21 cellular contexts compared by ENCODE assay signal in genomic region chr2:8198776-8199382, GRCh38.
"Had no signal": no experiment of that assay in that cellular context is flagged by ENCODE, and none has a peak within 500 bp of the region (broad histone marks: within the 10 kb centered on the region; RNA-seq: fewer than 3 reads in every experiment).

No MANE protein-coding gene starts in this region.

- H3K27me3 ChIP-seq: esophagus muscularis mucosa, ovary, uterus had no signal

- ATAC-seq: activated T-cell treated with anti-CD3 and anti-CD28 coated beads, Interleukin-2, amount 50 U/mL, for 72 hours had no signal

- H3K4me1 Mint-ChIP-seq: activated B cell treated with CpG ODN at 0.5 μM for 24 hours had no signal

- H3K4me1 ChIP-seq: uterus had no signal

- H3K36me3 ChIP-seq: esophagus muscularis mucosa, ovary, thoracic aorta, uterus had no signal

- H3K36me3 Mint-ChIP-seq: brain had no signal

- DNase-seq: activated B cell treated with CpG ODN at 0.5 μM for 24 hours; activated CD4-positive, alpha-beta T cell treated with anti-CD3 and anti-CD28 coated beads, Interleukin-2, amount 10 ng/mL, durations not matched to agents 24 days and 14 days; activated CD8-positive, alpha-beta memory T cell treated with anti-CD3 and anti-CD28 coated beads, Interleukin-2, amount 50 U/mL, for 48 hours; activated gamma-delta T cell treated with Interleukin-2 at 50 U/mL for 16 hours; activated T-cell treated with anti-CD3 and anti-CD28 coated beads, Interleukin-2, amount 50 U/mL, for 72 hours; amygdala; central memory CD4-positive, alpha-beta T cell; effector CD4-positive, alpha-beta T cell; hippocampal formation; kidney glomerular epithelial cell; mesenchymal stem cell; ovary; stimulated activated CD4-positive, alpha-beta T cell treated with anti-CD3 and anti-CD28 coated beads, Interleukin-12 subunit alpha, Interleukin-12 subunit beta, amount 100 ng/mL, for 4 hours; stimulated activated CD4-positive, alpha-beta T cell treated with anti-CD3 and anti-CD28 coated beads, Interleukin-2, amount 100 ng/mL, for 24 hours; uterus had no signal

- H3K4me3 Mint-ChIP-seq: activated B cell treated with CpG ODN at 0.5 μM for 24 hours; activated CD4-positive, alpha-beta T cell treated with anti-CD3 and anti-CD28 coated beads, Interleukin-2, amount 10 ng/mL, durations not matched to agents 24 days and 14 days; activated naive CD8-positive, alpha-beta T cell; activated T-cell treated with anti-CD3 and anti-CD28 coated beads, Interleukin-2, amount 50 U/mL, for 72 hours; brain; neural crest cell had no signal

- H3K27ac Mint-ChIP-seq: activated B cell treated with CpG ODN at 0.5 μM for 24 hours; activated CD4-positive, alpha-beta T cell treated with anti-CD3 and anti-CD28 coated beads, Interleukin-2, amount 10 ng/mL, durations not matched to agents 24 days and 14 days; activated naive CD8-positive, alpha-beta T cell; activated T-cell treated with anti-CD3 and anti-CD28 coated beads, Interleukin-2, amount 50 U/mL, for 72 hours had no signal

- H3K9me3 ChIP-seq: esophagus muscularis mucosa, ovary, thoracic aorta, uterus had no signal

- H3K4me3 ChIP-seq: coronary artery, esophagus muscularis mucosa, ovary, thoracic aorta, uterus had no signal
